14 cellular contexts compared by ENCODE assay signal in the genomic region with DNA sequence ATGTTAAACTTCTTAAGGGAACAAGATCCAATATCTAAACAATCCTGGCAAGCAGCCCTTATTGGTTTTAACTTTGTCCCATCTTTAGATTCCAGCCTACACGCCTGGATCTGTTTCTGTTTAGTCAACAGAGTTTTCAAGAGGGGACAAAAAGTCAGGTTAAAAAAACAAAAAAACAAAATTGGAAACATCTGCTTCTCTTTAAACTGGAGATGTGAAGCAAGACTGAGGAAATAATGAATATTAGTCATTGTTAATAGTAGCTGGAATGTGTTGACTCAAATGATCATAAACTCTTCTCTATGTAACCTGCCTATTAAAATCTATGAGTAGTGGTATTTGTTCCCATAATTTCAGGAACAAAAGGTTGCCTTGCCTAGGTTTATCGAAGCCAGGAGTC. TPM values are rescaled to one million over a fixed set of nuclear protein-coding genes. Genes with fewer than 3 reads are reported as not detected.
A peak's percentile ranks its signal among the peaks of the same experiment; 100 is the strongest.
DNase-seq lines count a peak whose midpoint lies in the region; ATAC-seq, FAIRE-seq and TF ChIP-seq lines count a peak whose summit lies in the region.
"Had no signal": no experiment of that assay in that cellular context is flagged by ENCODE, and none has a peak within 500 bp of the region (broad histone marks: within the 10 kb centered on the region; RNA-seq: fewer than 3 reads in every experiment).

No MANE protein-coding gene starts in this region.

- H3K27ac Mint-ChIP-seq in activated CD4-positive, alpha-beta T cell treated with anti-CD3 and anti-CD28 coated beads, Interleukin-2, amount 10 ng/mL, durations not matched to agents 7 days and 5 days, result no peak overlapping the region
- H3K27ac Mint-ChIP-seq: activated naive CD4-positive, alpha-beta T cell treated with anti-CD3 and anti-CD28 coated beads, Interleukin-2, amount 50 U/mL, for 72 hours; IgD-negative memory B cell had no signal

- peak in 1 of 2 donors; percentile 40 for ATAC-seq in lower lobe of right lung
- ATAC-seq: activated naive CD4-positive, alpha-beta T cell treated with anti-CD3 and anti-CD28 coated beads, Interleukin-2, amount 50 U/mL, for 72 hours had no signal

- FAIRE-seq in endometrium (lab: Jason Lieb, UNC), result peak; percentile 97
- FAIRE-seq: GM18507 had no signal

- no peak overlapping the region for H3K9ac ChIP-seq in subcutaneous abdominal adipose tissue (ENCODE audit: low read length in 5 of 5)

- TF ChIP-seq CTCF in lower lobe of right lung (IDR thresholded peaks at IDR 0.05), result no peak

- no peaks in the 10 kb centered on the region for H3K9me3 ChIP-seq in lower lobe of right lung
- H3K9me3 ChIP-seq in subcutaneous abdominal adipose tissue (ENCODE audit: control insufficient read depth in 5 of 5, low read length in 5 of 5), result no peaks in the 10 kb centered on the region

- H3K4me3 ChIP-seq in lower lobe of right lung (no peak overlapping the region), subcutaneous abdominal adipose tissue (ENCODE audit: low read depth in 1 of 5, low read length in 5 of 5) (no peak overlapping the region)

- H3K27me3 Mint-ChIP-seq in activated CD4-positive, alpha-beta T cell treated with anti-CD3 and anti-CD28 coated beads, Interleukin-2, amount 10 ng/mL, durations not matched to agents 7 days and 5 days, result no peaks in the 10 kb centered on the region
- H3K27me3 Mint-ChIP-seq: IgD-negative memory B cell had no signal

- CTCF ChIA-PET in activated CD4-positive, alpha-beta T cell treated with anti-CD3 and anti-CD28 coated beads, Interleukin-2, amount 10 ng/mL, durations not matched to agents 7 days and 5 days (lab: Charles Lee), result no interaction called here

- no peaks in the 10 kb centered on the region for H3K36me3 Mint-ChIP-seq in activated CD4-positive, alpha-beta T cell treated with anti-CD3 and anti-CD28 coated beads, Interleukin-2, amount 10 ng/mL, durations not matched to agents 7 days and 5 days (ENCODE audit: low read depth)
- H3K36me3 Mint-ChIP-seq: activated naive CD4-positive, alpha-beta T cell treated with anti-CD3 and anti-CD28 coated beads, Interleukin-2, amount 50 U/mL, for 72 hours; IgD-negative memory B cell had no signal

- H3K27me3 ChIP-seq in lower lobe of right lung (ENCODE audit: low read depth) (no peaks in the 10 kb centered on the region), subcutaneous abdominal adipose tissue (ENCODE audit: control insufficient read depth in 5 of 5, insufficient read depth in 4 of 5, low read length in 5 of 5) (no peaks in the 10 kb centered on the region)

- no peaks in the 10 kb centered on the region for H3K4me1 Mint-ChIP-seq in activated CD4-positive, alpha-beta T cell treated with anti-CD3 and anti-CD28 coated beads, Interleukin-2, amount 10 ng/mL, durations not matched to agents 7 days and 5 days
- H3K4me1 Mint-ChIP-seq: IgD-negative memory B cell had no signal

- no peaks in the 10 kb centered on the region for H3K4me1 ChIP-seq in lower lobe of right lung
- H3K4me1 ChIP-seq in subcutaneous abdominal adipose tissue (ENCODE audit: control insufficient read depth in 5 of 5, insufficient read depth in 5 of 5, low read length in 5 of 5), result peaks cover 2 to 16% (median 10%) of the 10 kb centered on the region in 5 donors

- H3K27ac ChIP-seq in lower lobe of right lung (peak overlapping the region; percentile 43), subcutaneous abdominal adipose tissue (ENCODE audit: low read depth, low read length) (peak overlapping the region; percentile 79)

- no peak overlapping the region for H3K4me3 Mint-ChIP-seq in activated CD4-positive, alpha-beta T cell treated with anti-CD3 and anti-CD28 coated beads, Interleukin-2, amount 10 ng/mL, durations not matched to agents 7 days and 5 days
- H3K4me3 Mint-ChIP-seq: IgD-negative memory B cell had no signal

- H3K36me3 ChIP-seq in lower lobe of right lung (peaks cover 18% of the 10 kb centered on the region), subcutaneous abdominal adipose tissue (ENCODE audit: control insufficient read depth in 5 of 5, insufficient read depth in 5 of 5, low read length in 5 of 5) (peaks cover 10 to 64% (median 33%) of the 10 kb centered on the region in 5 donors)

- intact Hi-C loops in lower lobe of right lung (cut with DNase I), result no loop called here

- DNase-seq in LHCN-M2 (ENCODE audit: low read depth) (peak; percentile 74), lower lobe of right lung (no peak), GDM1 (lab: John Stamatoyannopoulos, UW) (no peak), T-helper 1 cell (no peak)
- no peak for DNase-seq in activated CD4-positive, alpha-beta T cell treated with anti-CD3 and anti-CD28 coated beads, Interleukin-2, amount 50 U/mL, for 1 hour
- DNase-seq in activated CD4-positive, alpha-beta T cell treated with anti-CD3 and anti-CD28 coated beads, Interleukin-2, amount 10 ng/mL, durations not matched to agents 7 days and 5 days, result no peak
- DNase-seq: DMS153, NCI-H2107, SHP77 treated with DMSO at 0.1 percent for 48 hours had no signal

- POLR2A ChIA-PET in activated CD4-positive, alpha-beta T cell treated with anti-CD3 and anti-CD28 coated beads, Interleukin-2, amount 10 ng/mL, durations not matched to agents 7 days and 5 days (lab: Charles Lee), result no interaction called here

- no peaks in the 10 kb centered on the region for H3K9me3 Mint-ChIP-seq in activated CD4-positive, alpha-beta T cell treated with anti-CD3 and anti-CD28 coated beads, Interleukin-2, amount 10 ng/mL, durations not matched to agents 7 days and 5 days
- H3K9me3 Mint-ChIP-seq: IgD-negative memory B cell had no signal

RNA-seq across cellular contexts. Expression of a gene that starts 55.0 kb away (rescaled TPM):
- 19.2 and 19.9 TPM in 2 replicates for total RNA-seq in LHCN-M2 (2014; rRNA removed)
- polyA plus RNA-seq in LHCN-M2 (2012), result 17.2 TPM
- 46.6 TPM for total RNA-seq in lower lobe of right lung
- under 1 TPM in 1 of 2 experiments, not detected in 1; 0.08 TPM for total RNA-seq in activated CD4-positive, alpha-beta T cell treated with anti-CD3 and anti-CD28 coated beads, Interleukin-2, amount 10 ng/mL, durations not matched to agents 7 days and 5 days
- polyA plus RNA-seq: IgD-negative memory B cell had no signal

Comparison
In these comparisons a context has a peak if more than half of its experiments do, and no peak if none do; other contexts are left out.
1. RNA of a gene that starts 55.0 kb away (total RNA-seq): 46.6 TPM in lower lobe of right lung (single experiment) and 19.2 to 19.9 TPM in LHCN-M2; 0.08 TPM in activated CD4-positive, alpha-beta T cell treated with anti-CD3 and anti-CD28 coated beads, Interleukin-2, amount 10 ng/mL, durations not matched to agents 7 days and 5 days; every median in the first group is over 10 times any median in the second.